Comparison of ENCODE assay signal across 33 cellular contexts in genomic region chr1:94433866-94434265, GRCh38.
"Had no signal": no experiment of that assay in that cellular context is flagged by ENCODE, and none has a peak within 500 bp of the region (broad histone marks: within the 10 kb centered on the region; RNA-seq: fewer than 3 reads in every experiment).

No MANE protein-coding gene starts in this region.

- FAIRE-seq: frontal cortex had no signal

- H3K27me3 ChIP-seq: adrenal gland, ascending aorta, breast epithelium, dorsolateral prefrontal cortex, esophagus squamous epithelium, heart left ventricle had no signal

- H3K27me3 Mint-ChIP-seq: activated B cell treated with CpG ODN at 0.5 μM for 24 hours; activated CD8-positive, alpha-beta T cell treated with anti-CD3 and anti-CD28 coated beads for 36 hours; activated naive CD4-positive, alpha-beta T cell treated with anti-CD3 and anti-CD28 coated beads, Interleukin-2, amount 50 U/mL, for 24 hours; activated naive CD8-positive, alpha-beta T cell treated with anti-CD3 and anti-CD28 coated beads for 36 hours; activated naive CD8-positive, alpha-beta T cell treated with anti-CD3 and anti-CD28 coated beads, Interleukin-2, amount 50 U/mL, for 24 hours; brain; central memory CD8-positive, alpha-beta T cell; dendritic cell treated with granulocyte-macrophage colony-stimulating factor and Interleukin-4, amounts not matched to agents 40 ng/mL and 50 ng/mL, for 4 days; T-helper 17 cell had no signal

- H3K4me3 ChIP-seq: adrenal gland, ascending aorta, breast epithelium, coronary artery, dorsolateral prefrontal cortex, esophagus squamous epithelium, heart left ventricle had no signal

- H3K27ac Mint-ChIP-seq: activated B cell treated with CpG ODN at 0.5 μM for 24 hours; activated CD8-positive, alpha-beta T cell treated with anti-CD3 and anti-CD28 coated beads for 36 hours; activated naive CD4-positive, alpha-beta T cell treated with anti-CD3 and anti-CD28 coated beads for 36 hours; activated naive CD4-positive, alpha-beta T cell treated with anti-CD3 and anti-CD28 coated beads, Interleukin-2, amount 50 U/mL, for 24 hours; activated naive CD8-positive, alpha-beta T cell treated with anti-CD3 and anti-CD28 coated beads for 36 hours; activated naive CD8-positive, alpha-beta T cell treated with anti-CD3 and anti-CD28 coated beads, Interleukin-2, amount 50 U/mL, for 24 hours; activated T-helper 2 cell treated with anti-CD3 and anti-CD28 coated beads, Interferon-gamma antibody, Interleukin-2, Interleukin-4, amounts not matched to agents 10 μg/mL and 5 μg/mL and 100 μg/mL, durations not matched to agents 14 hours and 24 hours and 36 hours; brain; dendritic cell treated with granulocyte-macrophage colony-stimulating factor and Interleukin-4, amounts not matched to agents 40 ng/mL and 50 ng/mL, for 4 days; endodermal cell; T-helper 17 cell; T-helper 2 cell treated with Interferon-gamma antibody and Interleukin-4, amounts not matched to agents 5 μg/mL and 100 μg/mL, for 36 hours had no signal

- H3K4me1 ChIP-seq: ascending aorta, breast epithelium had no signal

- H3K36me3 ChIP-seq: adrenal gland, ascending aorta, breast epithelium, heart left ventricle, WERI-Rb-1 had no signal

- ATAC-seq: activated CD4-positive, CD25-positive, alpha-beta regulatory T cell treated with anti-CD3 and anti-CD28 coated beads, Interleukin-2, amount 50 U/mL, for 24 hours; activated CD8-positive, alpha-beta T cell treated with anti-CD3 and anti-CD28 coated beads for 36 hours; activated naive CD8-positive, alpha-beta T cell treated with anti-CD3 and anti-CD28 coated beads, Interleukin-2, amount 50 U/mL, for 24 hours; activated T-cell treated with anti-CD3 and anti-CD28 coated beads, Interleukin-2, amount 50 U/mL, for 4 hours; heart left ventricle; T-helper 17 cell had no signal

- H3K9me3 Mint-ChIP-seq: central memory CD8-positive, alpha-beta T cell had no signal

- DNase-seq: activated B cell treated with CpG ODN at 0.5 μM for 24 hours; activated CD4-positive, alpha-beta T cell treated with anti-CD3 and anti-CD28 coated beads for 48 hours; activated CD4-positive, alpha-beta T cell treated with anti-CD3 and anti-CD28 coated beads, Interleukin-2, amount 50 U/mL, for 1 hour; activated CD4-positive, alpha-beta T cell treated with anti-CD3 and anti-CD28 coated beads, Interleukin-2, amount 50 U/mL, for 48 hours; activated CD8-positive, alpha-beta memory T cell treated with anti-CD3 and anti-CD28 coated beads for 24 hours; activated CD8-positive, alpha-beta T cell treated with anti-CD3 and anti-CD28 coated beads for 36 hours; activated effector memory CD4-positive, alpha-beta T cell treated with anti-CD3 and anti-CD28 coated beads, Interleukin-2, amount 50 U/mL, for 16 hours; activated naive CD4-positive, alpha-beta T cell treated with anti-CD3 and anti-CD28 coated beads for 36 hours; activated naive CD8-positive, alpha-beta T cell treated with anti-CD3 and anti-CD28 coated beads for 36 hours; activated naive CD8-positive, alpha-beta T cell treated with anti-CD3 and anti-CD28 coated beads, Interleukin-2, amount 50 U/mL, for 24 hours; activated T-cell treated with anti-CD3 and anti-CD28 coated beads, Interleukin-2, amount 50 U/mL, for 4 hours; adrenal gland; dorsolateral prefrontal cortex; effector memory CD4-positive, alpha-beta T cell; endodermal cell; esophagus squamous epithelium; glutamatergic neuron; heart left ventricle; T-helper 1 cell; T-helper 17 cell; T1000; WERI-Rb-1 had no signal

- H3K4me1 Mint-ChIP-seq: brain, endodermal cell had no signal

- H3K4me3 Mint-ChIP-seq: activated B cell treated with CpG ODN at 0.5 μM for 24 hours; activated CD8-positive, alpha-beta T cell treated with anti-CD3 and anti-CD28 coated beads for 36 hours; activated naive CD4-positive, alpha-beta T cell treated with anti-CD3 and anti-CD28 coated beads for 36 hours; activated naive CD4-positive, alpha-beta T cell treated with anti-CD3 and anti-CD28 coated beads, Interleukin-2, amount 50 U/mL, for 24 hours; activated naive CD8-positive, alpha-beta T cell treated with anti-CD3 and anti-CD28 coated beads for 36 hours; activated naive CD8-positive, alpha-beta T cell treated with anti-CD3 and anti-CD28 coated beads, Interleukin-2, amount 50 U/mL, for 24 hours; activated T-cell treated with anti-CD3 and anti-CD28 coated beads, Interleukin-2, amount 50 U/mL, for 4 hours; brain; central memory CD8-positive, alpha-beta T cell; dendritic cell treated with granulocyte-macrophage colony-stimulating factor and Interleukin-4, amounts not matched to agents 40 ng/mL and 50 ng/mL, for 4 days; endodermal cell; T-helper 17 cell; T-helper 2 cell treated with Interferon-gamma antibody and Interleukin-4, amounts not matched to agents 5 μg/mL and 100 μg/mL, for 36 hours had no signal

- H3K27ac ChIP-seq: adrenal gland, ascending aorta, breast epithelium, coronary artery, dorsolateral prefrontal cortex, esophagus squamous epithelium, heart left ventricle, WERI-Rb-1 had no signal
